ENCODE assay signal across 10 cellular contexts in the genomic region with DNA sequence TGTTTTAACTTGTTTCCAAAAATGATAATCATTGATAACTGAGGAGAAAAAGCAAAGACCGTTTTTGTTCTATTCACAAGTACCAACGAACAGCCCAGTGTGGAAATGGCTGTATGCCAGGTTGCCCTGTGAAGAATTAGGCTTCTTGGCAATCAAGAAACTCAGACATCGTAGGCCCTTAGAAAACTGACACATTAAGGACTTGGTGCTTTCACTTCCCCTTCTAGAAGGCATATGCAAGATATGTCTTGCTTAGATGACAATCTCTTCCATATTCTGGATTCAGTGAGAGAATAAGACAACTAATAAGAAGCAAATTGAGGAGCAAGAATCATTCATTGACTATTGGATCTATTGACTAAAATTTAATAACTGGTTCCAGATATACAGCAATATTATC. TPM values are rescaled to one million over a fixed set of nuclear protein-coding genes. Genes with fewer than 3 reads are reported as not detected.
DNase-seq lines count a peak whose midpoint lies in the region; ATAC-seq and TF ChIP-seq lines count a peak whose summit lies in the region.
"Had no signal": no experiment of that assay in that cellular context is flagged by ENCODE, and none has a peak within 500 bp of the region (broad histone marks: within the 10 kb centered on the region; RNA-seq: fewer than 3 reads in every experiment).

No MANE protein-coding gene starts in this region.

- no peaks in the 10 kb centered on the region for H3K9me3 ChIP-seq in breast epithelium

- H3K4me3 ChIP-seq in breast epithelium = no peak overlapping the region
- H3K4me3 ChIP-seq: lung had no signal

- TF ChIP-seq POLR2A in breast epithelium (IDR thresholded peaks at IDR 0.05) = no peak

- H3K4me1 ChIP-seq in breast epithelium = no peaks in the 10 kb centered on the region

- ATAC-seq in GM18519 (IDR thresholded peaks at IDR 0.05; ENCODE audit: low FRiP score, unreplicated experiment) (peak; percentile 98), GM21786 (IDR thresholded peaks at IDR 0.05; ENCODE audit: unreplicated experiment) (peak; percentile 98), HG03520 (IDR thresholded peaks at IDR 0.05; ENCODE audit: unreplicated experiment) (peak; percentile 95)
- no peak for ATAC-seq in activated CD4-positive, CD25-positive, alpha-beta regulatory T cell treated with anti-CD3 and anti-CD28 coated beads, Interleukin-2, amount 50 U/mL, for 24 hours

- DNase-seq in hippocampal formation (lab: John Stamatoyannopoulos, UW) (peak; percentile 5 to 14), AG20443 (ENCODE audit: low spot score) (no peak), NCI-H774 (lab: John Stamatoyannopoulos, UW) (no peak), breast epithelium (ENCODE audit: low spot score in 2 of 2) (no peak)
- DNase-seq: DMS79 had no signal

- intact Hi-C loops in breast epithelium (cut with DNase I; ENCODE audit: low total_unique reads) = no loop called here

- H3K27ac ChIP-seq in breast epithelium = no peak overlapping the region

- no peaks in the 10 kb centered on the region for H3K27me3 ChIP-seq in breast epithelium

- H3K36me3 ChIP-seq in breast epithelium = no peaks in the 10 kb centered on the region

- TF ChIP-seq CTCF in breast epithelium (IDR thresholded peaks at IDR 0.05) = no peak

RNA-seq across cellular contexts. Expression of gene ANAPC10, which starts 56.6 kb away (rescaled TPM):
- total RNA-seq in breast epithelium = 10 to 100 TPM; 22.7 to 45.5 (median 38.0) TPM

RNA-seq across cellular contexts. Expression of gene ABCE1, which starts 56.7 kb away (rescaled TPM):
- 10 to 100 TPM; 56.8 to 85.2 (median 78.0) TPM for total RNA-seq in breast epithelium

Comparison
In these comparisons a context has a peak if more than half of its experiments do, and no peak if none do; other contexts are left out.
1. ATAC-seq: peak in GM18519 (single experiment), GM21786 (single experiment) and HG03520 (single experiment); none in activated CD4-positive, CD25-positive, alpha-beta regulatory T cell treated with anti-CD3 and anti-CD28 coated beads, Interleukin-2, amount 50 U/mL, for 24 hours (0 of 2).
2. DNase-seq: peak in hippocampal formation (2 of 2); none in AG20443 (single experiment), NCI-H774 (single experiment) and breast epithelium (0 of 2).